ENCODE assay signal across 28 cellular contexts in the genomic region with DNA sequence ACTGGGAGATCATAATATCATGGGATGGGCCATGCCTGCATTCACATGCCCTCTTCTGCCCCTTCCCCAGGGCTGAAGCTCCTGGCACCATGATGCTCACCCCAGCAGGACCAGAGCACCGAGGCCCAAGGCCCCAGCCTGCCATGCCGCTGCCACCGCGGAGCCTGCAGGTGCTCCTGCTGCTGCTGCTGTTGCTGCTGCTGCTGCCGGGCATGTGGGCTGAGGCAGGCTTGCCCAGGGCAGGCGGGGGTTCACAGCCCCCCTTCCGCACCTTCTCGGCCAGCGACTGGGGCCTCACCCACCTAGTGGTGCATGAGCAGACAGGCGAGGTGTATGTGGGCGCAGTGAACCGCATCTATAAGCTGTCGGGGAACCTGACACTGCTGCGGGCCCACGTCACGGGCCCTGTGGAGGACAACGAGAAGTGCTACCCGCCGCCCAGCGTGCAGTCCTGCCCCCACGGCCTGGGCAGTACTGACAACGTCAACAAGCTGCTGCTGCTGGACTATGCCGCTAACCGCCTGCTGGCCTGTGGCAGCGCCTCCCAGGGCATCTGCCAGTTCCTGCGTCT.
"Had no signal": no experiment of that assay in that cellular context is flagged by ENCODE, and none has a peak within 500 bp of the region (broad histone marks: within the 10 kb centered on the region; RNA-seq: fewer than 3 reads in every experiment).

No MANE protein-coding gene starts in this region.

- H3K4me3 ChIP-seq: body of pancreas, colonic mucosa, heart left ventricle had no signal

- H3K36me3 ChIP-seq: colonic mucosa had no signal

- ATAC-seq: activated CD4-positive, CD25-positive, alpha-beta regulatory T cell treated with anti-CD3 and anti-CD28 coated beads, Interleukin-2, amount 50 U/mL, for 24 hours; activated CD8-positive, alpha-beta T cell treated with anti-CD3 and anti-CD28 coated beads for 36 hours; activated T-cell treated with anti-CD3 and anti-CD28 coated beads, Interleukin-2, amount 50 U/mL, for 4 hours; activated T-helper 17 cell treated with anti-CD3 and anti-CD28 coated beads, Interleukin-2, amount 50 U/mL, for 72 hours; body of pancreas; esophagus mucosa; heart left ventricle; T-helper 17 cell had no signal

- H3K27me3 ChIP-seq: body of pancreas, colonic mucosa, heart left ventricle had no signal

- DNase-seq: activated B cell treated with CpG ODN at 0.5 μM for 24 hours; activated CD4-positive, alpha-beta T cell treated with anti-CD3 and anti-CD28 coated beads for 48 hours; activated CD4-positive, alpha-beta T cell treated with anti-CD3 and anti-CD28 coated beads, Interleukin-2, amount 50 U/mL, for 1 hour; activated CD4-positive, alpha-beta T cell treated with anti-CD3 and anti-CD28 coated beads, Interleukin-2, amount 50 U/mL, for 48 hours; activated CD8-positive, alpha-beta memory T cell treated with anti-CD3 and anti-CD28 coated beads for 24 hours; activated CD8-positive, alpha-beta T cell treated with anti-CD3 and anti-CD28 coated beads for 36 hours; activated effector memory CD4-positive, alpha-beta T cell treated with Interleukin-2 at 50 U/mL for 16 hours; activated gamma-delta T cell treated with Interleukin-2 at 50 U/mL for 16 hours; activated naive CD4-positive, alpha-beta T cell treated with anti-CD3 and anti-CD28 coated beads, Interleukin-2, amount 50 U/mL, for 16 hours; activated naive CD4-positive, alpha-beta T cell treated with Interleukin-2 at 50 U/mL for 16 hours; activated T-cell treated with anti-CD3 and anti-CD28 coated beads, Interleukin-2, amount 50 U/mL, for 4 hours; amniotic stem cell; aorta; body of pancreas; central memory CD4-positive, alpha-beta T cell; cerebellar nuclear complex; colonic mucosa; effector memory CD4-positive, alpha-beta T cell; endodermal cell; foreskin fibroblast; glutamatergic neuron; heart left ventricle; T-helper 17 cell; T1000; WERI-Rb-1 had no signal

- H3K27ac ChIP-seq: body of pancreas, colonic mucosa, heart left ventricle, WERI-Rb-1 had no signal

- H3K9me3 ChIP-seq: body of pancreas, colonic mucosa, heart left ventricle had no signal
